In genomic region chr7:134022512-134022911, GRCh38 we compare ENCODE assay signal across 28 cellular contexts.
DNase-seq lines count a peak whose midpoint lies in the region; FAIRE-seq and TF ChIP-seq lines count a peak whose summit lies in the region.
"Had no signal": no experiment of that assay in that cellular context is flagged by ENCODE, and none has a peak within 500 bp of the region (broad histone marks: within the 10 kb centered on the region; RNA-seq: fewer than 3 reads in every experiment).

No MANE protein-coding gene starts in this region.

- no peaks in the 10 kb centered on the region for H3K9me3 Mint-ChIP-seq in Calu3 (ENCODE audit: low read depth, unreplicated experiment)
- H3K9me3 Mint-ChIP-seq: T-helper 1 cell treated with Interleukin-12 subunit alpha and Interleukin-12 subunit beta and Interleukin-4 antibody, amounts not matched to agents 30 μg/mL and 1 μg/mL, for 36 hours had no signal

- H3K36me3 ChIP-seq in bronchial epithelial cell (ENCODE audit: control insufficient read depth, insufficient read depth, low read length), result no peaks in the 10 kb centered on the region
- H3K36me3 ChIP-seq: sigmoid colon, SJCRH30, suprapubic skin, vagina, WERI-Rb-1 had no signal

- H3K4me3 Mint-ChIP-seq in Calu3 (ENCODE audit: low read depth, unreplicated experiment), result no peak overlapping the region
- H3K4me3 Mint-ChIP-seq: activated naive CD8-positive, alpha-beta T cell treated with anti-CD3 and anti-CD28 coated beads, Interleukin-2, amount 50 U/mL, for 24 hours; B cell; naive thymus-derived CD4-positive, alpha-beta T cell; T-helper 1 cell treated with Interleukin-12 subunit alpha and Interleukin-12 subunit beta and Interleukin-4 antibody, amounts not matched to agents 30 μg/mL and 1 μg/mL, for 36 hours had no signal

- no peak for FAIRE-seq in bronchial epithelial cell (lab: Jason Lieb, UNC)
- FAIRE-seq: A204.1 had no signal

- H3K27ac Mint-ChIP-seq in Calu3 (ENCODE audit: unreplicated experiment), result no peak overlapping the region
- H3K27ac Mint-ChIP-seq: activated naive CD8-positive, alpha-beta T cell treated with anti-CD3 and anti-CD28 coated beads, Interleukin-2, amount 50 U/mL, for 24 hours; B cell; naive thymus-derived CD4-positive, alpha-beta T cell; T-helper 1 cell treated with Interleukin-12 subunit alpha and Interleukin-12 subunit beta and Interleukin-4 antibody, amounts not matched to agents 30 μg/mL and 1 μg/mL, for 36 hours had no signal

- intact Hi-C loops in Calu3 (cut with micrococcal nuclease; ENCODE audit: unreplicated experiment), result loop anchor here (2.0 kb wide), 1 partner anchor 1308 kb away; no protein-coding TSS in a partner anchor

- peak; percentile 21 for DNase-seq in NCI-H748 (lab: John Stamatoyannopoulos, UW; ENCODE audit: unreplicated experiment)
- no peak for DNase-seq in NCI-H748 treated with DMSO at 0.1 percent for 48 hours (lab: John Stamatoyannopoulos, UW)
- peak; percentile 82 for DNase-seq in NCI-H2081 treated with DMSO at 0.1 percent for 48 hours (lab: John Stamatoyannopoulos, UW)
- peak; percentile 49 for DNase-seq in bronchial epithelial cell (ENCODE audit: low read depth)
- DNase-seq in pons (ENCODE audit: low spot score), result peak; percentile 25
- no peak for DNase-seq in HPDE6-E6E7 (ENCODE audit: extremely low spot score)
- no peak for DNase-seq in D341Med (ENCODE audit: low spot score)
- DNase-seq in Calu3, result no peak
- DNase-seq: activated CD4-positive, alpha-beta T cell treated with anti-CD3 and anti-CD28 coated beads, Interleukin-2, amount 50 U/mL, for 1 hour; activated CD8-positive, alpha-beta memory T cell treated with anti-CD3 and anti-CD28 coated beads, Interleukin-2, amount 50 U/mL, for 48 hours; activated naive CD8-positive, alpha-beta T cell treated with anti-CD3 and anti-CD28 coated beads, Interleukin-2, amount 50 U/mL, for 24 hours; erythroblast; HCEC 1CT; Karpas-422; kidney glomerular epithelial cell; mesendoderm; naive thymus-derived CD4-positive, alpha-beta T cell; NCI-H1436; NCI-H510A; PC-9; sigmoid colon; SJCRH30; WERI-Rb-1 had no signal

- H3K27me3 Mint-ChIP-seq in Calu3 (ENCODE audit: unreplicated experiment), result no peaks in the 10 kb centered on the region
- H3K27me3 Mint-ChIP-seq: activated naive CD8-positive, alpha-beta T cell treated with anti-CD3 and anti-CD28 coated beads, Interleukin-2, amount 50 U/mL, for 24 hours; B cell; naive thymus-derived CD4-positive, alpha-beta T cell had no signal

- no TSS peak for BruUV-seq in Calu3 (replicated peaks; lab: Mats Ljungman, UMichigan)

- no peaks in the 10 kb centered on the region for H3K4me1 Mint-ChIP-seq in Calu3 (ENCODE audit: low read depth, unreplicated experiment)
- H3K4me1 Mint-ChIP-seq: activated naive CD8-positive, alpha-beta T cell treated with anti-CD3 and anti-CD28 coated beads, Interleukin-2, amount 50 U/mL, for 24 hours; B cell; naive thymus-derived CD4-positive, alpha-beta T cell had no signal

- TF ChIP-seq CTCF in bronchial epithelial cell (IDR thresholded peaks at IDR 0.05; ENCODE audit: insufficient read depth, low read length, severe bottlenecking) (no peak), Calu3 (IDR thresholded peaks at IDR 0.05; ENCODE audit: unreplicated experiment) (no peak)

- no peaks in the 10 kb centered on the region for H3K27me3 ChIP-seq in bronchial epithelial cell (ENCODE audit: control insufficient read depth, insufficient read depth, low read length)
- H3K27me3 ChIP-seq: sigmoid colon, SJCRH30, suprapubic skin, vagina had no signal

- H3K36me3 Mint-ChIP-seq in Calu3 (ENCODE audit: insufficient read depth, unreplicated experiment), result no peaks in the 10 kb centered on the region

- CTCF ChIA-PET in Calu3 (lab: Charles Lee), result no interaction called here

- H3K4me3 ChIP-seq in bronchial epithelial cell (ENCODE audit: low read depth, low read length), result no peak overlapping the region
- H3K4me3 ChIP-seq: PC-9, sigmoid colon, SJCRH30, suprapubic skin, vagina had no signal

Comparison
In these comparisons a context has a peak if more than half of its experiments do, and no peak if none do; other contexts are left out.
1. DNase-seq: peak in NCI-H748 (single experiment), NCI-H2081 treated with DMSO at 0.1 percent for 48 hours (single experiment), bronchial epithelial cell (single experiment) and pons (single experiment); none in NCI-H748 treated with DMSO at 0.1 percent for 48 hours (single experiment), HPDE6-E6E7 (single experiment), D341Med (single experiment) and Calu3 (single experiment).